Comparison of ENCODE assay signal across 11 cellular contexts in the genomic region with DNA sequence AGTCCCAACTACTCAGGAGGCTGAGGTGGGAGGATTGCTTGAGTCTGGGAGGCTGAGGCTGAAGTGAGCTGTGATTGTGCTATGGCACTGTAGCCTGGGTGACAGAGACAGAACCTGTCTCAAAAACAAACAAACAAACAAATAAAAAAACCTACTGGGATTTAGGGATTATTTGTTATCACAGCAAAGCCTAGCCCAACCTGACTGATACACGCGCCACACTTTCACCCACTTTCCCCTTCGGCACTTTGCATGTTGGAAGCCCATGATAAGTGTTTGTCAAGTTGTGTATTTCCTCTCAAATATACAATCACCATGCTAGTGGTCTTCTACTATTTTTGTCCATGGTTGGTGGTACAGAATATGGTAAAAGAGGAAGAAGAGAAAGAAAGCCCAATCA.
"Had no signal": no experiment of that assay in that cellular context is flagged by ENCODE, and none has a peak within 500 bp of the region (broad histone marks: within the 10 kb centered on the region; RNA-seq: fewer than 3 reads in every experiment).

No MANE protein-coding gene starts in this region.

- DNase-seq: GM23248, GOT3, H7, H9, HCEC 1CT, HFFc6 had no signal

- FAIRE-seq: H1, H54 had no signal

- H3K4me3 ChIP-seq: GM23248, GM23338, HAP-1 had no signal

- H2AFZ ChIP-seq: GM23248, GM23338 had no signal

- H3K4me1 ChIP-seq: HAP-1 had no signal

- H3K4me1 Mint-ChIP-seq: GM23338, H9 had no signal

- H3K9ac ChIP-seq: GM23248 had no signal

- H3K27ac Mint-ChIP-seq: GM23338, H9, HFFc6 had no signal

- H3K4me2 ChIP-seq: GM23338 had no signal

- H3K9me3 ChIP-seq: HAP-1 had no signal

- H3K27ac ChIP-seq: GM23248 had no signal

- H3K4me3 Mint-ChIP-seq: GM23338, H9, HFFc6 had no signal

- H3K9me3 Mint-ChIP-seq: GM23338, H9, HFFc6 had no signal

- ATAC-seq: GM23338, HCT116 had no signal

- H3K36me3 ChIP-seq: HAP-1 had no signal
